ENCODE assay signal across 14 cellular contexts in genomic region chr1:83751602-83752001, GRCh38.
DNase-seq lines count a peak whose midpoint lies in the region; ATAC-seq and TF ChIP-seq lines count a peak whose summit lies in the region.
"Had no signal": no experiment of that assay in that cellular context is flagged by ENCODE, and none has a peak within 500 bp of the region (broad histone marks: within the 10 kb centered on the region; RNA-seq: fewer than 3 reads in every experiment).

No MANE protein-coding gene starts in this region.

- no peak overlapping the region for H3K4me3 ChIP-seq in HUES48 (ENCODE audit: low read depth, low read length)
- H3K4me3 ChIP-seq: GM12878, GM23248 had no signal

- no peak overlapping the region for H3K4me3 Mint-ChIP-seq in WTC11
- H3K4me3 Mint-ChIP-seq in activated T-cell treated with anti-CD3 and anti-CD28 coated beads, Interleukin-2, amount 50 U/mL, for 72 hours, result no peak overlapping the region
- H3K4me3 Mint-ChIP-seq: CD4-positive, alpha-beta memory T cell had no signal

- H3K4me1 ChIP-seq in HUES48 (ENCODE audit: control insufficient read depth, insufficient read depth, low read length), result no peaks in the 10 kb centered on the region

- H3K4me1 Mint-ChIP-seq in WTC11, result peaks cover 10% of the 10 kb centered on the region
- H3K4me1 Mint-ChIP-seq in activated T-cell treated with anti-CD3 and anti-CD28 coated beads, Interleukin-2, amount 50 U/mL, for 72 hours (ENCODE audit: low read depth), result no peaks in the 10 kb centered on the region
- H3K4me1 Mint-ChIP-seq: CD4-positive, alpha-beta memory T cell had no signal

- H3K27ac Mint-ChIP-seq in WTC11, result peak overlapping the region; percentile 66; the same call in 1 of the 2 replicates
- H3K27ac Mint-ChIP-seq in activated T-cell treated with anti-CD3 and anti-CD28 coated beads, Interleukin-2, amount 50 U/mL, for 72 hours, result no peak overlapping the region
- H3K27ac Mint-ChIP-seq: CD4-positive, alpha-beta memory T cell had no signal

- POLR2A ChIA-PET in WTC11 (lab: Charles Lee), result no interaction called here

- H3K27me3 ChIP-seq in HUES48 (ENCODE audit: control insufficient read depth, insufficient read depth, low read length), result no peaks in the 10 kb centered on the region
- H3K27me3 ChIP-seq: BE2C had no signal

- no peak for TF ChIP-seq CTCF in WTC11 (IDR thresholded peaks at IDR 0.05)

- TF ChIP-seq POLR2A in erythroblast (IDR thresholded peaks at IDR 0.05; ENCODE audit: low read length), result no peak

- peaks cover 11% of the 10 kb centered on the region for H3K36me3 Mint-ChIP-seq in WTC11
- no peaks in the 10 kb centered on the region for H3K36me3 Mint-ChIP-seq in activated T-cell treated with anti-CD3 and anti-CD28 coated beads, Interleukin-2, amount 50 U/mL, for 72 hours (ENCODE audit: insufficient read depth in 2 of 2)
- H3K36me3 Mint-ChIP-seq: CD4-positive, alpha-beta memory T cell had no signal

- DNase-seq in WTC11 (ENCODE audit: low spot score) (no peak), iPS DF 19.7 (ENCODE audit: low read depth, low spot score) (peak; percentile 5), erythroblast (lab: John Stamatoyannopoulos, UW) (no peak), AML-193 (lab: John Stamatoyannopoulos, UW) (no peak)
- DNase-seq in activated T-cell treated with anti-CD3 and anti-CD28 coated beads, Interleukin-2, amount 50 U/mL, for 72 hours, result no peak
- DNase-seq in activated T-cell treated with anti-CD3 and anti-CD28 coated beads, Interleukin-2, amount 50 U/mL, for 48 hours, result no peak
- DNase-seq: BE2C; CD4-positive, alpha-beta memory T cell; DMS79; GM23248; H7 had no signal

- H3K27ac ChIP-seq in HUES48 (ENCODE audit: low read depth, low read length), result peak overlapping the region; percentile 81
- H3K27ac ChIP-seq: C4-2B, GM23248 had no signal

- CTCF ChIA-PET in WTC11 (lab: Charles Lee), result no interaction called here

- H3K9me3 ChIP-seq in HUES48 (ENCODE audit: control insufficient read depth, insufficient read depth, low read length), result no peaks in the 10 kb centered on the region
- H3K9me3 ChIP-seq: BE2C had no signal

- no peak overlapping the region for H3K9ac ChIP-seq in HUES48 (ENCODE audit: low read depth, low read length)
- H3K9ac ChIP-seq: GM23248 had no signal

- no peaks in the 10 kb centered on the region for H3K27me3 Mint-ChIP-seq in WTC11 (ENCODE audit: low read depth)
- no peaks in the 10 kb centered on the region for H3K27me3 Mint-ChIP-seq in activated T-cell treated with anti-CD3 and anti-CD28 coated beads, Interleukin-2, amount 50 U/mL, for 72 hours (ENCODE audit: low read depth)
- H3K27me3 Mint-ChIP-seq: CD4-positive, alpha-beta memory T cell had no signal

- H3K9me3 Mint-ChIP-seq in WTC11, result peaks cover 14% of the 10 kb centered on the region
- H3K9me3 Mint-ChIP-seq in activated T-cell treated with anti-CD3 and anti-CD28 coated beads, Interleukin-2, amount 50 U/mL, for 72 hours, result peaks cover 2% of the 10 kb centered on the region in 2 donors

- ATAC-seq in WTC11, result peak; percentile 63
- no peak for ATAC-seq in activated T-cell treated with anti-CD3 and anti-CD28 coated beads, Interleukin-2, amount 50 U/mL, for 72 hours (replicated peaks in 1 of 2)
- ATAC-seq: GM12878 had no signal

- H3K36me3 ChIP-seq in HUES48 (ENCODE audit: control insufficient read depth, insufficient read depth, low read length), result no peaks in the 10 kb centered on the region
- H3K36me3 ChIP-seq: BE2C had no signal

TF ChIP-seq in WTC11, 78 proteins besides CTCF, POLR2A, EP300 and RAD21:
- TF ChIP-seq ZNF138 (CRISPR knock-in tag; conservative IDR thresholded peaks at IDR 0.05), result no peak
- no peak for TF ChIP-seq JAZF1 (CRISPR knock-in tag; IDR thresholded peaks at IDR 0.05)
- no peak for TF ChIP-seq ARID4B (CRISPR knock-in tag; IDR thresholded peaks at IDR 0.05; ENCODE audit: borderline replicate concordance)
- TF ChIP-seq CBFB (CRISPR knock-in tag; IDR thresholded peaks at IDR 0.05; ENCODE audit: low read depth), result no peak
- no peak for TF ChIP-seq ZNF416 (CRISPR knock-in tag; IDR thresholded peaks at IDR 0.05)
- no peak for TF ChIP-seq RORB (CRISPR knock-in tag; IDR thresholded peaks at IDR 0.05)
- TF ChIP-seq ELF4 (CRISPR knock-in tag; IDR thresholded peaks at IDR 0.05; ENCODE audit: low read depth), result no peak
- TF ChIP-seq ZNF232 (CRISPR knock-in tag; IDR thresholded peaks at IDR 0.05), result no peak
- TF ChIP-seq, protein P1, sequence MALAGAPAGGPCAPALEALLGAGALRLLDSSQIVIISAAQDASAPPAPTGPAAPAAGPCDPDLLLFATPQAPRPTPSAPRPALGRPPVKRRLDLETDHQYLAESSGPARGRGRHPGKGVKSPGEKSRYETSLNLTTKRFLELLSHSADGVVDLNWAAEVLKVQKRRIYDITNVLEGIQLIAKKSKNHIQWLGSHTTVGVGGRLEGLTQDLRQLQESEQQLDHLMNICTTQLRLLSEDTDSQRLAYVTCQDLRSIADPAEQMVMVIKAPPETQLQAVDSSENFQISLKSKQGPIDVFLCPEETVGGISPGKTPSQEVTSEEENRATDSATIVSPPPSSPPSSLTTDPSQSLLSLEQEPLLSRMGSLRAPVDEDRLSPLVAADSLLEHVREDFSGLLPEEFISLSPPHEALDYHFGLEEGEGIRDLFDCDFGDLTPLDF (CRISPR knock-in tag; IDR thresholded peaks at IDR 0.05), result no peak
- no peak for TF ChIP-seq STAT6 (CRISPR knock-in tag; conservative IDR thresholded peaks at IDR 0.05; ENCODE audit: low read depth)
